ENCODE assay signal across 1 cellular context in the genomic region with DNA sequence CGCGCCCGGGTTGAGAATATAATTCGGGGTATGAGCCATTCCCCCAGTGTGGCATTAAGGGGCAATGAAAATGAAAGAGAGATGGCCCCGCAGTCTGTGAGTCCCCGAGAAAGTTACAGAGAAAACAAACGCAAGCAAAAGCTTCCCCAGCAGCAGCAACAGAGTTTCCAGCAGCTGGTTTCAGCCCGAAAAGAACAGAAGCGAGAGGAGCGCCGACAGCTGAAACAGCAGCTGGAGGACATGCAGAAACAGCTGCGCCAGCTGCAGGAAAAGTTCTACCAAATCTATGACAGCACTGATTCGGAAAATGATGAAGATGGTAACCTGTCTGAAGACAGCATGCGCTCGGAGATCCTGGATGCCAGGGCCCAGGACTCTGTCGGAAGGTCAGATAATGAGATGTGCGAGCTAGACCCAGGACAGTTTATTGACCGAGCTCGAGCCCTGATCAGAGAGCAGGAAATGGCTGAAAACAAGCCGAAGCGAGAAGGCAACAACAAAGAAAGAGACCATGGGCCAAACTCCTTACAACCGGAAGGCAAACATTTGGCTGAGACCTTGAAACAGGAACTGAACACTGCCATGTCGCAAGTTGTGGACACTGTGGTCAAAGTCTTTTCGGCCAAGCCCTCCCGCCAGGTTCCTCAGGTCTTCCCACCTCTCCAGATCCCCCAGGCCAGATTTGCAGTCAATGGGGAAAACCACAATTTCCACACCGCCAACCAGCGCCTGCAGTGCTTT.
TF ChIP-seq lines count a peak whose summit lies in the region.

No MANE protein-coding gene starts in this region.

TF ChIP-seq in IMR-90, 13 proteins besides CTCF, POLR2A, EP300 and RAD21 (continued from another document):
- TF ChIP-seq, protein P1, sequence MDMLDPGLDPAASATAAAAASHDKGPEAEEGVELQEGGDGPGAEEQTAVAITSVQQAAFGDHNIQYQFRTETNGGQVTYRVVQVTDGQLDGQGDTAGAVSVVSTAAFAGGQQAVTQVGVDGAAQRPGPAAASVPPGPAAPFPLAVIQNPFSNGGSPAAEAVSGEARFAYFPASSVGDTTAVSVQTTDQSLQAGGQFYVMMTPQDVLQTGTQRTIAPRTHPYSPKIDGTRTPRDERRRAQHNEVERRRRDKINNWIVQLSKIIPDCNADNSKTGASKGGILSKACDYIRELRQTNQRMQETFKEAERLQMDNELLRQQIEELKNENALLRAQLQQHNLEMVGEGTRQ (IDR thresholded peaks at IDR 0.05; ENCODE audit: low read depth, low read length) = no peak
